ENCODE assay signal across 8 cellular contexts in the genomic region with DNA sequence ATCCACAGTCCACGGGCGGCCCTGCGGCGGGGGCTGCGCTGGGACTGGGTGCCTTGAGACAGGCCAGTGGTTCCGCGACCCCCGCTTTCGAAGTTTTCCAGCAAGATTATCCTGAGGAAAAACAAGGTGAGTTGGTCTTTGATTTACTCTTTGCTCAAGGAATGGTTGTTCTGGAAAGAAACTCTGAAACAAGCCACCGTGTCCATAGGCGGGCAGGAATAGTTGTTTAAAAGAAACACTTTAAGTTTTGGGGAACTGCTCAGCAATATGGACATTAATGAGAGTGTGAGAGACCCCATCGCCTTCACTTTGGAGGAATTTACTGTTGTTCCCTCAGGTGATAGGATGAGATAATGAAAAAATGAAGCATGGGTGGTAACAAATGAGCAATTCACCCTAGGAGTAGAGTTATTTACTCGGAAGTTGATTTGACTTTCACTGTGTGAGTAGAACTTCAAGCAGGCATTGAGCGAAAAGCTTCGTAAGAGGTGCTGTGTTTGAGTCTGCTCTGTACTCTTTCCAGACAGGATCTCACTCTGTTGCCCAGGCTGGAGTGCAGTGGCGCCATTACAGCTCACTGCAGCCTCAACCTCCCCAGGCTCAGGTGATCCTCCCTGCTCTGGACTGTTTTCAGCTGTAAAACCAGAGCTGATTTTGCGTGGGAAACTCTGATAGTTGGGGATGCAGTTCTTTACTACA. TPM values are rescaled to one million over a fixed set of nuclear protein-coding genes. Genes with fewer than 3 reads are reported as not detected.
DNase-seq lines count a peak whose midpoint lies in the region; ATAC-seq and TF ChIP-seq lines count a peak whose summit lies in the region.

No MANE protein-coding gene starts in this region.

- 11% methylated on average over 17 of the region's 17 CpGs for WGBS in hepatocyte (ENCODE audit: low lambda C conversion rate, missing lambda C conversion rate)

- H3K4me2 ChIP-seq in hepatocyte, result peak overlapping the region; percentile 96

- H3K27me3 ChIP-seq in SJCRH30 (no peaks in the 10 kb centered on the region), hepatocyte (peaks cover 16% of the 10 kb centered on the region), rectal smooth muscle tissue (ENCODE audit: control insufficient read depth, insufficient read depth, low read length) (peaks cover 2% of the 10 kb centered on the region)

- H3K79me2 ChIP-seq in hepatocyte, result no peaks in the 10 kb centered on the region

- peak overlapping the region; percentile 90 for H3K9ac ChIP-seq in ES-I3 (ENCODE audit: low read depth, low read length)
- peak overlapping the region; percentile 14 for H3K9ac ChIP-seq in rectal smooth muscle tissue (ENCODE audit: low read length)

- H4K20me1 ChIP-seq in hepatocyte (ENCODE audit: insufficient read depth, poor library complexity, severe bottlenecking), result no peaks in the 10 kb centered on the region

- TF ChIP-seq CTCF in hepatocyte (IDR thresholded peaks at IDR 0.05; ENCODE audit: poor library complexity), result no peak

- peak overlapping the region; percentile 92 for H2AFZ ChIP-seq in hepatocyte

- no peaks in the 10 kb centered on the region for H3K4me1 ChIP-seq in ES-I3 (ENCODE audit: insufficient read depth, low read length)
- H3K4me1 ChIP-seq in SJCRH30, result peaks cover 5% of the 10 kb centered on the region; the same call in 1 of the 2 replicates
- no peaks in the 10 kb centered on the region for H3K4me1 ChIP-seq in hepatocyte (ENCODE audit: insufficient read depth)
- no peaks in the 10 kb centered on the region for H3K4me1 ChIP-seq in rectal smooth muscle tissue (ENCODE audit: control insufficient read depth, insufficient read depth, low read length)

- no peaks in the 10 kb centered on the region for H3K36me3 ChIP-seq in ES-I3 (ENCODE audit: insufficient read depth, low read length)
- H3K36me3 ChIP-seq in SJCRH30, result no peaks in the 10 kb centered on the region
- no peaks in the 10 kb centered on the region for H3K36me3 ChIP-seq in hepatocyte (replicated peaks; ENCODE audit: insufficient read depth, low read depth)
- no peaks in the 10 kb centered on the region for H3K36me3 ChIP-seq in rectal smooth muscle tissue (ENCODE audit: control insufficient read depth, insufficient read depth, low read length)

- no peaks in the 10 kb centered on the region for H3K9me3 ChIP-seq in ES-I3 (ENCODE audit: control insufficient read depth, insufficient read depth, low read length)
- no peaks in the 10 kb centered on the region for H3K9me3 ChIP-seq in SJCRH30 (replicated peaks)
- H3K9me3 ChIP-seq in hepatocyte (ENCODE audit: low read depth), result no peaks in the 10 kb centered on the region

- H3K27ac ChIP-seq in SJCRH30 (peak overlapping the region; percentile 21; the same call in 1 of the 2 replicates), hepatocyte (peak overlapping the region; percentile 71), rectal smooth muscle tissue (ENCODE audit: low read depth, low read length) (peak overlapping the region; percentile 80)

- H3K4me3 ChIP-seq in SJCRH30 (peak overlapping the region; percentile 64), hepatocyte (peak overlapping the region; percentile 81), rectal smooth muscle tissue (ENCODE audit: low read length) (peak overlapping the region; percentile 83)

- no peaks in the 10 kb centered on the region for H3K9me2 ChIP-seq in hepatocyte (replicated peaks; ENCODE audit: insufficient read depth)

- ATAC-seq in GM19397 (IDR thresholded peaks at IDR 0.05; ENCODE audit: unreplicated experiment), result no peak
- ATAC-seq in HG02970 (IDR thresholded peaks at IDR 0.05; ENCODE audit: low FRiP score, unreplicated experiment), result no peak

- peak in 1 of 2 experiments; percentile 16 for DNase-seq in SJCRH30
- DNase-seq in hepatocyte (ENCODE audit: low spot score), result peak; percentile 8
- DNase-seq in NCI-H2029 treated with DMSO at 0.1 percent for 48 hours (lab: John Stamatoyannopoulos, UW), result no peak
- no peak for DNase-seq in GM19238 (ENCODE audit: insufficient read length, low spot score)

RNA-seq across cellular contexts. Expression of a gene that starts 1.1 kb away (rescaled TPM):
- 1.4 and 1.6 TPM in 2 replicates for total RNA-seq in SJCRH30 (2014; rRNA removed; shearing (Covaris generic))
- 1.1 and 1.6 TPM in 2 replicates for total RNA-seq in hepatocyte
- polyA plus RNA-seq in hepatocyte, result 0.29 and 0.53 TPM in 2 replicates

Comparison
In these comparisons a context has a peak if more than half of its experiments do, and no peak if none do; other contexts are left out.
1. H3K27ac ChIP-seq: peak in every context shown above with its lines; median percentile 80 in rectal smooth muscle tissue; 71 in hepatocyte; 21 in SJCRH30.